ENCODE assay signal across 1 cellular context in genomic region chr1:32724678-32725594, GRCh38.
TF ChIP-seq lines count a peak whose summit lies in the region.

No MANE protein-coding gene starts in this region.

TF ChIP-seq in K562, 482 proteins besides CTCF, POLR2A, EP300 and RAD21 (continued from another document and continues in another):
- TF ChIP-seq ARID3B (CRISPR knock-in tag; IDR thresholded peaks at IDR 0.05; ENCODE audit: borderline replicate concordance), result peak; percentile 72; the same call in 1 of the 2 replicates
- peak; percentile 94; the same call in 1 of the 2 replicates for TF ChIP-seq CTBP1 (IDR thresholded peaks at IDR 0.05; ENCODE audit: borderline replicate concordance)
- TF ChIP-seq PRDM10 (IDR thresholded peaks at IDR 0.05; ENCODE audit: partially characterized antibody), result peak; percentile 82
- peak; percentile 65; the same call in 1 of the 2 replicates for TF ChIP-seq TRIM28 (IDR thresholded peaks at IDR 0.05)
- peak; percentile 82 for TF ChIP-seq NCOR1 (IDR thresholded peaks at IDR 0.05)
- TF ChIP-seq ARID4B (CRISPR knock-in tag; IDR thresholded peaks at IDR 0.05), result peak; percentile 79
- peak in 1 of 2 experiments; percentile 89; a peak in 2 of 4 replicates for TF ChIP-seq RCOR1 (IDR thresholded peaks at IDR 0.05; ENCODE audit: borderline replicate concordance in 1 of 2, low read depth in 2 of 2, low read length in 2 of 2)
- TF ChIP-seq, protein P1, sequence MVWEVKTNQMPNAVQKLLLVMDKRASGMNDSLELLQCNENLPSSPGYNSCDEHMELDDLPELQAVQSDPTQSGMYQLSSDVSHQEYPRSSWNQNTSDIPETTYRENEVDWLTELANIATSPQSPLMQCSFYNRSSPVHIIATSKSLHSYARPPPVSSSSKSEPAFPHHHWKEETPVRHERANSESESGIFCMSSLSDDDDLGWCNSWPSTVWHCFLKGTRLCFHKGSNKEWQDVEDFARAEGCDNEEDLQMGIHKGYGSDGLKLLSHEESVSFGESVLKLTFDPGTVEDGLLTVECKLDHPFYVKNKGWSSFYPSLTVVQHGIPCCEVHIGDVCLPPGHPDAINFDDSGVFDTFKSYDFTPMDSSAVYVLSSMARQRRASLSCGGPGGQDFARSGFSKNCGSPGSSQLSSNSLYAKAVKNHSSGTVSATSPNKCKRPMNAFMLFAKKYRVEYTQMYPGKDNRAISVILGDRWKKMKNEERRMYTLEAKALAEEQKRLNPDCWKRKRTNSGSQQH (CRISPR knock-in tag; IDR thresholded peaks at IDR 0.05), result peak; percentile 56; the same call in 1 of the 2 replicates
- TF ChIP-seq POLR2G (IDR thresholded peaks at IDR 0.05; ENCODE audit: low read depth, low read length), result peak; percentile 70
- TF ChIP-seq TFE3 (CRISPR knock-in tag; IDR thresholded peaks at IDR 0.05), result no peak
- TF ChIP-seq SMARCE1 (IDR thresholded peaks at IDR 0.05), result peak; percentile 97
- TF ChIP-seq EP400 (IDR thresholded peaks at IDR 0.05), result peak; percentile 81; the same call in 1 of the 2 replicates
- peak; percentile 87 for TF ChIP-seq KLF16 (IDR thresholded peaks at IDR 0.05)
- TF ChIP-seq, protein P2, sequence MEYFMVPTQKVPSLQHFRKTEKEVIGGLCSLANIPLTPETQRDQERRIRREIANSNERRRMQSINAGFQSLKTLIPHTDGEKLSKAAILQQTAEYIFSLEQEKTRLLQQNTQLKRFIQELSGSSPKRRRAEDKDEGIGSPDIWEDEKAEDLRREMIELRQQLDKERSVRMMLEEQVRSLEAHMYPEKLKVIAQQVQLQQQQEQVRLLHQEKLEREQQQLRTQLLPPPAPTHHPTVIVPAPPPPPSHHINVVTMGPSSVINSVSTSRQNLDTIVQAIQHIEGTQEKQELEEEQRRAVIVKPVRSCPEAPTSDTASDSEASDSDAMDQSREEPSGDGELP (CRISPR knock-in tag; IDR thresholded peaks at IDR 0.05; ENCODE audit: borderline replicate concordance), result peak; percentile 100
- TF ChIP-seq ZNF57 (CRISPR knock-in tag; IDR thresholded peaks at IDR 0.05), result no peak
- TF ChIP-seq ZEB2 (IDR thresholded peaks at IDR 0.05), result peak; percentile 82
- peak; percentile 99 for TF ChIP-seq NFE2L1 (tag; IDR thresholded peaks at IDR 0.05; ENCODE audit: borderline replicate concordance, low read depth)
- TF ChIP-seq TBP (optimal IDR thresholded peaks at IDR 0.05; ENCODE audit: low read depth, low read length), result peak; percentile 35
- no peak for TF ChIP-seq GTF2F1 (IDR thresholded peaks at IDR 0.05; ENCODE audit: low read depth, low read length)
- peak; percentile 44 for TF ChIP-seq E2F8 (IDR thresholded peaks at IDR 0.05; ENCODE audit: low read depth, partially characterized antibody)
- 0 out of 2 replicates have a peak, but pooled peaks have one; percentile 53 for TF ChIP-seq EGR1 (conservative IDR thresholded peaks at IDR 0.05)
- no peak for TF ChIP-seq ILK (tag; IDR thresholded peaks at IDR 0.05; ENCODE audit: borderline replicate concordance, low read depth)
- no peak for TF ChIP-seq ZNF143 (CRISPR knock-in tag; IDR thresholded peaks at IDR 0.05)
- 0 out of 4 replicates have a peak, but pooled peaks of 1 of the 2 experiments have one; percentile 51 for TF ChIP-seq FOXA3 (CRISPR knock-in tag; conservative IDR thresholded peaks at IDR 0.05 in 1 of 2, IDR thresholded peaks at IDR 0.05 in 1 of 2)
- no peak for TF ChIP-seq ZBED1 (IDR thresholded peaks at IDR 0.05)
- peak in 1 of 2 experiments; percentile 83; a peak in 2 of 4 replicates for TF ChIP-seq TBL1XR1 (IDR thresholded peaks at IDR 0.05; ENCODE audit: low read length in 2 of 2)
- no peak for TF ChIP-seq GABPB1 (CRISPR knock-in tag; IDR thresholded peaks at IDR 0.05)
- TF ChIP-seq, protein P3, sequence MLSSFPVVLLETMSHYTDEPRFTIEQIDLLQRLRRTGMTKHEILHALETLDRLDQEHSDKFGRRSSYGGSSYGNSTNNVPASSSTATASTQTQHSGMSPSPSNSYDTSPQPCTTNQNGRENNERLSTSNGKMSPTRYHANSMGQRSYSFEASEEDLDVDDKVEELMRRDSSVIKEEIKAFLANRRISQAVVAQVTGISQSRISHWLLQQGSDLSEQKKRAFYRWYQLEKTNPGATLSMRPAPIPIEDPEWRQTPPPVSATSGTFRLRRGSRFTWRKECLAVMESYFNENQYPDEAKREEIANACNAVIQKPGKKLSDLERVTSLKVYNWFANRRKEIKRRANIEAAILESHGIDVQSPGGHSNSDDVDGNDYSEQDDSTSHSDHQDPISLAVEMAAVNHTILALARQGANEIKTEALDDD (IDR thresholded peaks at IDR 0.05), result peak; percentile 33; the same call in 1 of the 2 replicates
- peak; percentile 89 for TF ChIP-seq CBFA2T2 (conservative IDR thresholded peaks at IDR 0.05)
- peak; percentile 98 for TF ChIP-seq BACH1 (tag; IDR thresholded peaks at IDR 0.05)
- TF ChIP-seq YY1 (IDR thresholded peaks at IDR 0.05; ENCODE audit: borderline replicate concordance in 1 of 3, control insufficient read depth in 1 of 3, extremely low read depth in 1 of 3, insufficient read depth in 3 of 3, insufficient read length in 1 of 3, insufficient replicate concordance in 2 of 3, low read depth in 1 of 3, low read length in 2 of 3), result peak in 1 of 3 experiments; percentile 32
- TF ChIP-seq SUPT5H (IDR thresholded peaks at IDR 0.05), result peak; percentile 46; the same call in 1 of the 2 replicates
- TF ChIP-seq GABPA (tag; conservative IDR thresholded peaks at IDR 0.05; ENCODE audit: low read depth), result no peak; the same call in 1 of the 2 replicates
- TF ChIP-seq THRB (CRISPR knock-in tag; conservative IDR thresholded peaks at IDR 0.05), result no peak; the same call in 1 of the 2 replicates
- peak; percentile 49; the same call in 1 of the 2 replicates for TF ChIP-seq ZBTB7A (IDR thresholded peaks at IDR 0.05; ENCODE audit: borderline replicate concordance, control insufficient read depth, low read depth, low read length)
